Comparison of ENCODE assay signal across 16 cellular contexts in genomic region chr18:9721893-9722515, GRCh38. TPM values are rescaled to one million over a fixed set of nuclear protein-coding genes. Genes with fewer than 3 reads are reported as not detected.
DNase-seq lines count a peak whose midpoint lies in the region; ATAC-seq, FAIRE-seq and TF ChIP-seq lines count a peak whose summit lies in the region.
"Had no signal": no experiment of that assay in that cellular context is flagged by ENCODE, and none has a peak within 500 bp of the region (broad histone marks: within the 10 kb centered on the region; RNA-seq: fewer than 3 reads in every experiment).

No MANE protein-coding gene starts in this region.

- H4K20me1 ChIP-seq in keratinocyte (ENCODE audit: control insufficient read depth, extremely low read depth, insufficient read depth, low read length): no peaks in the 10 kb centered on the region

- peaks cover 18% of the 10 kb centered on the region for H3K4me1 ChIP-seq in keratinocyte (ENCODE audit: control insufficient read depth, extremely low read depth, insufficient read depth, low read length)

- H3K79me2 ChIP-seq in keratinocyte (ENCODE audit: control insufficient read depth, insufficient read depth, low read length): peaks cover 29% of the 10 kb centered on the region

- no peak overlapping the region for H3K9ac ChIP-seq in keratinocyte (ENCODE audit: control insufficient read depth, extremely low read depth, insufficient read depth, low read length)

- H3K9me3 Mint-ChIP-seq in type B pancreatic cell: peaks cover 4% of the 10 kb centered on the region

- DNase-seq in GM12892 (ENCODE audit: insufficient read length) (no peak), NCI-H69 (lab: John Stamatoyannopoulos, UW) (peak; percentile 34), keratinocyte (ENCODE audit: low read depth, low spot score) (no peak), type B pancreatic cell (ENCODE audit: extremely low spot score, unreplicated experiment) (peak; percentile 36), Kasumi-1 (lab: John Stamatoyannopoulos, UW) (no peak)
- DNase-seq: CD4-positive, alpha-beta memory T cell; GDM1; NCI-H1436; NCI-H226; NCI-H526 treated with DMSO at 0.1 percent for 48 hours had no signal

- H3K4me3 Mint-ChIP-seq in type B pancreatic cell: no peak overlapping the region
- H3K4me3 Mint-ChIP-seq: B cell; CD4-positive, alpha-beta memory T cell had no signal

- H3K9me1 ChIP-seq in keratinocyte (ENCODE audit: control insufficient read depth, extremely low read depth, insufficient read depth, low read length): peaks cover 3% of the 10 kb centered on the region

- H3K36me3 Mint-ChIP-seq in type B pancreatic cell: peaks cover 14% of the 10 kb centered on the region
- H3K36me3 Mint-ChIP-seq: CD4-positive, alpha-beta memory T cell had no signal

- FAIRE-seq in GM12892 (lab: Jason Lieb, UNC) (peak; percentile 5), keratinocyte (lab: Jason Lieb, UNC) (peak; percentile 55)

- TF ChIP-seq POLR2A in GM12892 (IDR thresholded peaks at IDR 0.05; ENCODE audit: low read depth, low read length): no peak

- no peak overlapping the region for H3K4me2 ChIP-seq in keratinocyte (ENCODE audit: control insufficient read depth, extremely low read depth, insufficient read depth, low read depth, low read length)
- H3K4me2 ChIP-seq: PC-9 had no signal

- no peak for TF ChIP-seq CTCF in keratinocyte (optimal IDR thresholded peaks at IDR 0.05 in 1 of 3, IDR thresholded peaks at IDR 0.05 in 1 of 3, conservative IDR thresholded peaks at IDR 0.05 in 1 of 3; ENCODE audit: extremely low read depth in 1 of 3, insufficient read depth in 2 of 3, low read length in 3 of 3)
- no peak for TF ChIP-seq CTCF in type B pancreatic cell (conservative IDR thresholded peaks at IDR 0.05)

- no peak overlapping the region for H3K4me3 ChIP-seq in keratinocyte (ENCODE audit: control insufficient read depth in 2 of 3, extremely low read depth in 1 of 3, insufficient read depth in 2 of 3, low read depth in 1 of 3, low read length in 3 of 3)
- H3K4me3 ChIP-seq: PC-9, SK-N-MC had no signal

- no peak overlapping the region for H3K27ac ChIP-seq in keratinocyte (ENCODE audit: control insufficient read depth, insufficient read depth, low read length)
- H3K27ac ChIP-seq: SK-N-MC had no signal

- no peaks in the 10 kb centered on the region for H3K27me3 ChIP-seq in keratinocyte (ENCODE audit: control insufficient read depth, extremely low read depth, insufficient read depth, low read length)

- H3K4me1 Mint-ChIP-seq in type B pancreatic cell (ENCODE audit: unreplicated experiment): peaks cover 8% of the 10 kb centered on the region
- H3K4me1 Mint-ChIP-seq: CD4-positive, alpha-beta memory T cell had no signal

- no peaks in the 10 kb centered on the region for H3K9me3 ChIP-seq in keratinocyte (ENCODE audit: control insufficient read depth, low read depth, low read length)

- dilution Hi-C loops in keratinocyte (cut with MboI; ENCODE audit: extremely low pct_ligation_motif_present, low sequenced_read_pairs): no loop called here

- ATAC-seq in HG02623 (IDR thresholded peaks at IDR 0.05; ENCODE audit: unreplicated experiment) (no peak), GM18873 (IDR thresholded peaks at IDR 0.05; ENCODE audit: low FRiP score, unreplicated experiment) (no peak)
- ATAC-seq: Right ventricle myocardium inferior had no signal

- H3K36me3 ChIP-seq in keratinocyte (ENCODE audit: control insufficient read depth in 2 of 2, extremely low read depth in 1 of 2, insufficient read depth in 2 of 2, low read length in 2 of 2): peaks cover 0 to 5% of the 10 kb centered on the region in 2 experiments

- no peaks in the 10 kb centered on the region for H3K27me3 Mint-ChIP-seq in type B pancreatic cell
- H3K27me3 Mint-ChIP-seq: B cell had no signal

- no peak overlapping the region for H3K27ac Mint-ChIP-seq in type B pancreatic cell
- H3K27ac Mint-ChIP-seq: B cell; CD4-positive, alpha-beta memory T cell had no signal

- no peak overlapping the region for H2AFZ ChIP-seq in keratinocyte (ENCODE audit: control insufficient read depth, low read length)
- H2AFZ ChIP-seq: PC-9 had no signal

RNA-seq across cellular contexts. Expression of gene RAB31, which starts 13.9 kb away (rescaled TPM):
- 26.4 TPM for polyA plus RNA-seq in GM12892 (2012; ENCODE audit: missing spikeins)
- 40.4 to 53.9 TPM (median 47.0 TPM) in 3 replicates for polyA plus RNA-seq in keratinocyte
- polyA plus RNA-seq in keratinocyte (2011; ENCODE audit: low read depth): 13.5 TPM
- polyA plus RNA-seq in keratinocyte (2011; cell fraction: cytosol; rRNA removed): 42.4 and 68.1 TPM in 2 replicates
- 64.7 and 66.8 TPM in 2 replicates for polyA plus RNA-seq in keratinocyte (2011; cell fraction: nucleus; rRNA removed)
- 22.9 and 43.5 TPM in 2 replicates for polyA plus RNA-seq in keratinocyte (2012; ENCODE audit: low replicate concordance)
- 24.2 to 57.1 TPM (median 52.3 TPM) in 3 replicates for polyA minus RNA-seq in keratinocyte
- 36.8 TPM for polyA minus RNA-seq in keratinocyte (2011; cell fraction: cytosol; rRNA and poly(A)+ RNA removed)
- polyA minus RNA-seq in keratinocyte (2011; cell fraction: nucleus; rRNA and poly(A)+ RNA removed): 14.5 and 32.2 TPM in 2 replicates
- 8.9 and 19.7 TPM in 2 replicates for total RNA-seq in type B pancreatic cell (ENCODE audit: low replicate concordance)

Comparison
In these comparisons a context has a peak if more than half of its experiments do, and no peak if none do; other contexts are left out.
1. DNase-seq: peak in NCI-H69 (single experiment) and type B pancreatic cell (single experiment); none in GM12892 (single experiment), keratinocyte (single experiment) and Kasumi-1 (0 of 2).